In the genomic region with DNA sequence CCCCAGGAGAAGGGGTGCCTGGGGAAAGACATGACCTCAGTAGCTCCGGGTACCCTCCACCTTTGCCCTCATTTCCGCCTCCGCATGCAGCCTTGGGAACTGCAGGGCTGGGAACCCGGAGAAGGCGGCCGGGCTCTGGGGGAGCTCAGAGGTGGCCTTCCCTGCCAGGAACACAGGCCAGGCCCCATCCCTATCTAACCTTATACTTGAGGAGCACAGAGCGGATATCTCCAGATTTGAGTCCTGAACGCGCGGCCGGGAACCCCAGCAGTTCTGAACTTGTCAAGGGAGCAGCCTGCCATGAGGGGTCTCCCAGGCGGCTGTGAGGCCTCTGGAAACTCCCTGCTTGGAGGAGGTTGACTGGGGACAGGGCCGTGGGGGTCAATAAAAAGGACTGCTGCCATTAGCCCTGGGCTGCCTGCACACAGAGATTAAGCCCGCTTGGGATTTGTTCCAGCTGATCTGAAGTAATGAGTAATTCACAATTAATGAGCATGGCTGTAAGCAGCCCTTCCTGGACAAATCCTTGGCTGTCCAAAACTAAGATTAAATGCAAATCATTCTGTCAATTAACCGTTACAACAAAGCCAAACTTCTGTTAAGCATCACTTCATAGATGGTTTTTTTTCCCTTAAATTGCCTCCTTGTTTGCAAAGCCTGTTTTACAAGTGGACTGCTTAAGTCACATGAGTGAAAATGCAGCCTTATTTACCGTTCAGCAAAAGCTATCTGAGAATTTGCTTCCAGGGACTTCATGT, we compare ENCODE assay signal across 8 cellular contexts. TPM values are rescaled to one million over a fixed set of nuclear protein-coding genes. Genes with fewer than 3 reads are reported as not detected.
DNase-seq lines count a peak whose midpoint lies in the region; ATAC-seq and TF ChIP-seq lines count a peak whose summit lies in the region.

No MANE protein-coding gene starts in this region.

- no peak for TF ChIP-seq EP300 in esophagus muscularis mucosa (IDR thresholded peaks at IDR 0.05)

- CTCF ChIA-PET in Panc1 (lab: Charles Lee), result no interaction called here

- intact Hi-C loops in Panc1 (cut with micrococcal nuclease; ENCODE audit: unreplicated experiment), result no loop called here
- intact Hi-C loops in esophagus muscularis mucosa (cut with DNase I), result loop anchor here (2.0 kb wide), 1 partner anchor 26 kb away; the partner anchor contains the start of gene METRNL

- DNase-seq in BE2C, result peak; percentile 43
- DNase-seq in Panc1 (ENCODE audit: low read depth, low spot score), result no peak
- no peak for DNase-seq in esophagus muscularis mucosa (ENCODE audit: extremely low spot score)
- DNase-seq in pons (ENCODE audit: low spot score), result peak; percentile 6
- DNase-seq in Ammon's horn (ENCODE audit: low spot score), result no peak
- no peak for DNase-seq in cortex of kidney (lab: John Stamatoyannopoulos, UW)

- POLR2A ChIA-PET in Panc1 (lab: Charles Lee), result no interaction called here

- H3K4me1 ChIP-seq in BE2C, result peaks cover 11% of the 10 kb centered on the region
- H3K4me1 ChIP-seq in Panc1 (ENCODE audit: control insufficient read depth, insufficient read depth, low read length), result peaks cover 44% of the 10 kb centered on the region
- peaks cover 29 to 43% (median 33%) of the 10 kb centered on the region in 4 donors for H3K4me1 ChIP-seq in esophagus muscularis mucosa

- TF ChIP-seq POLR2A in esophagus muscularis mucosa (IDR thresholded peaks at IDR 0.05; ENCODE audit: low read depth), result no peak

- H3K9me3 ChIP-seq in BE2C (no peaks in the 10 kb centered on the region), Panc1 (ENCODE audit: control insufficient read depth, insufficient read depth, low read depth, low read length) (no peaks in the 10 kb centered on the region), esophagus muscularis mucosa (no peaks in the 10 kb centered on the region)

- BruUV-seq in Panc1 (replicated peaks; lab: Mats Ljungman, UMichigan), result no TSS peak

- H3K4me3 ChIP-seq in BE2C (ENCODE audit: low read depth, low read length) (no peak overlapping the region), Panc1 (ENCODE audit: low read depth in 2 of 2, low read length in 2 of 2) (no peak overlapping the region), esophagus muscularis mucosa (no peak overlapping the region)

- no peak for TF ChIP-seq CTCF in BE2C (IDR thresholded peaks at IDR 0.05; ENCODE audit: low read depth, low read length)
- no peak for TF ChIP-seq CTCF in Panc1 (IDR thresholded peaks at IDR 0.05)
- no peak for TF ChIP-seq CTCF in esophagus muscularis mucosa (IDR thresholded peaks at IDR 0.05)

- H3K27me3 ChIP-seq in BE2C (no peaks in the 10 kb centered on the region), Panc1 (ENCODE audit: control insufficient read depth, insufficient read depth, low read length) (no peaks in the 10 kb centered on the region), esophagus muscularis mucosa (no peaks in the 10 kb centered on the region)

- 74% methylated on average over 7 of the region's 16 CpGs for WGBS in esophagus muscularis mucosa

- H3K36me3 ChIP-seq in BE2C (no peaks in the 10 kb centered on the region), Panc1 (ENCODE audit: control insufficient read depth, insufficient read depth, low read length) (no peaks in the 10 kb centered on the region), esophagus muscularis mucosa (no peaks in the 10 kb centered on the region)

- H3K27ac ChIP-seq in Panc1 (ENCODE audit: low read length) (peak overlapping the region; percentile 95; the same call in 1 of the 2 replicates), esophagus muscularis mucosa (replicated peaks in 1 of 4) (peak overlapping the region; percentile 12 to 87 (median 63))

- ATAC-seq in Panc1 (no peak), GM19463 (IDR thresholded peaks at IDR 0.05; ENCODE audit: unreplicated experiment) (no peak)
- ATAC-seq in activated CD4-positive, CD25-positive, alpha-beta regulatory T cell treated with anti-CD3 and anti-CD28 coated beads, Interleukin-2, amount 50 U/mL, for 24 hours, result no peak

- in situ Hi-C loops in Panc1 (cut with HindIII; ENCODE audit: low pct_unique_long_range_greater_than_20kb, low sequenced_read_pairs), result no loop called here

RNA-seq across cellular contexts. Expression of gene METRNL, which starts 26.2 kb away (rescaled TPM):
- 25.8 TPM for polyA plus RNA-seq in BE2C (2012; ENCODE audit: insufficient read depth, insufficient read length, low read depth)
- total RNA-seq in Panc1 (2021; ENCODE audit: unreplicated experiment) (21.0 TPM), esophagus muscularis mucosa (100 to 1,000 TPM in 1 of 4 donors, 10 to 100 TPM in 3; 36.5 to 124 (median 61.5) TPM)
- 44.9 TPM for polyA plus RNA-seq in Panc1 (2012; ENCODE audit: insufficient read length)

Comparison
In these comparisons a context has a peak if more than half of its experiments do, and no peak if none do; other contexts are left out.
1. DNase-seq: peak in BE2C (single experiment) and pons (single experiment); none in Panc1 (single experiment), esophagus muscularis mucosa (single experiment), Ammon's horn (single experiment) and cortex of kidney (single experiment).